9 cellular contexts compared by ENCODE assay signal in genomic region chr2:237868631-237869356, GRCh38. TPM values are rescaled to one million over a fixed set of nuclear protein-coding genes. Genes with fewer than 3 reads are reported as not detected.
DNase-seq lines count a peak whose midpoint lies in the region; ATAC-seq and TF ChIP-seq lines count a peak whose summit lies in the region.
"Had no signal": no experiment of that assay in that cellular context is flagged by ENCODE, and none has a peak within 500 bp of the region (broad histone marks: within the 10 kb centered on the region; RNA-seq: fewer than 3 reads in every experiment).

No MANE protein-coding gene starts in this region.

- H3K79me2 ChIP-seq in GM23338 (replicated peaks; ENCODE audit: insufficient read depth) (no peaks in the 10 kb centered on the region), fibroblast of lung (ENCODE audit: control insufficient read depth, insufficient read depth, low read length) (no peaks in the 10 kb centered on the region), PC-3 (ENCODE audit: low read length) (peaks cover 89% of the 10 kb centered on the region)

- H3K36me3 Mint-ChIP-seq in GM23338 (ENCODE audit: low read depth): no peaks in the 10 kb centered on the region; the same call in 2 of the 3 replicates
- H3K36me3 Mint-ChIP-seq: mesothelial cell of epicardium had no signal

- peaks cover 2% of the 10 kb centered on the region; the same call in 1 of the 3 replicates for H3K9me3 Mint-ChIP-seq in GM23338
- H3K9me3 Mint-ChIP-seq: mesothelial cell of epicardium had no signal

- H3K27me3 Mint-ChIP-seq in GM23338 (ENCODE audit: insufficient read depth, low read depth, poor library complexity): peaks cover 9% of the 10 kb centered on the region

- H3K9ac ChIP-seq in fibroblast of lung (ENCODE audit: insufficient read depth, low read length) (no peak overlapping the region), PC-3 (ENCODE audit: low read length) (no peak overlapping the region)

- H2AFZ ChIP-seq in GM23338 (no peak overlapping the region), fibroblast of lung (ENCODE audit: low read length) (no peak overlapping the region), PC-3 (ENCODE audit: low read length) (no peak overlapping the region)

- no peak overlapping the region for H3K27ac ChIP-seq in GM23338 (ENCODE audit: low read depth)
- H3K27ac ChIP-seq in fibroblast of lung (ENCODE audit: insufficient read depth, low read length): no peak overlapping the region
- no peak overlapping the region for H3K27ac ChIP-seq in A673 (ENCODE audit: low read depth, low read length, poor library complexity, severe bottlenecking)
- H3K27ac ChIP-seq in PC-3 (ENCODE audit: low read length): no peak overlapping the region

- no peak overlapping the region for H3K4me2 ChIP-seq in GM23338
- H3K4me2 ChIP-seq in fibroblast of lung (ENCODE audit: extremely low read depth, insufficient read depth, low read length): no peak overlapping the region
- no peak overlapping the region for H3K4me2 ChIP-seq in PC-3 (ENCODE audit: low read length)

- H3K36me3 ChIP-seq in GM23338 (ENCODE audit: insufficient read depth) (no peaks in the 10 kb centered on the region), fibroblast of lung (ENCODE audit: control insufficient read depth, insufficient read depth, low read length) (no peaks in the 10 kb centered on the region), A673 (ENCODE audit: insufficient read depth, low read length, poor library complexity, severe bottlenecking) (no peaks in the 10 kb centered on the region), PC-3 (ENCODE audit: low read depth, low read length) (no peaks in the 10 kb centered on the region)

- TF ChIP-seq CTCF in GM23338 (conservative IDR thresholded peaks at IDR 0.05; ENCODE audit: low read depth in 2 of 2) (no peak), fibroblast of lung (conservative IDR thresholded peaks at IDR 0.05 in 1 of 2, IDR thresholded peaks at IDR 0.05 in 1 of 2; ENCODE audit: low read depth in 1 of 2, low read length in 2 of 2) (no peak), A673 (conservative IDR thresholded peaks at IDR 0.05; ENCODE audit: low read depth, low read length) (no peak), PC-3 (conservative IDR thresholded peaks at IDR 0.05; ENCODE audit: low read depth, low read length) (no peak)

- H3K9me2 ChIP-seq in GM23338 (ENCODE audit: insufficient read depth) (no peaks in the 10 kb centered on the region), PC-3 (replicated peaks; ENCODE audit: low read length) (no peaks in the 10 kb centered on the region)

- H3K4me1 ChIP-seq in GM23338 (ENCODE audit: insufficient read depth) (no peaks in the 10 kb centered on the region), fibroblast of lung (ENCODE audit: control insufficient read depth, extremely low read depth, insufficient read depth, low read length) (peaks cover 11% of the 10 kb centered on the region), A673 (ENCODE audit: insufficient read depth, low read length, poor library complexity, severe bottlenecking) (peaks cover 4% of the 10 kb centered on the region), PC-3 (ENCODE audit: insufficient read depth, low read length) (peaks cover 51% of the 10 kb centered on the region)

- intact Hi-C loops in sciatic nerve (cut with DNase I): no loop called here
- intact Hi-C loops in A673 (cut with micrococcal nuclease; ENCODE audit: unreplicated experiment): no loop called here
- intact Hi-C loops in PC-3 (cut with micrococcal nuclease): no loop called here

- BruUV-seq in A673 (replicated peaks; lab: Mats Ljungman, UMichigan) (no TSS peak), PC-3 (replicated peaks; lab: Mats Ljungman, UMichigan) (no TSS peak)

- H4K20me1 ChIP-seq in GM23338 (replicated peaks; ENCODE audit: insufficient read depth) (no peaks in the 10 kb centered on the region), fibroblast of lung (ENCODE audit: control insufficient read depth, extremely low read depth, insufficient read depth, low read length) (no peaks in the 10 kb centered on the region), PC-3 (ENCODE audit: low read length) (no peaks in the 10 kb centered on the region)

- no peaks in the 10 kb centered on the region for H3K27me3 ChIP-seq in GM23338 (ENCODE audit: insufficient read depth)
- H3K27me3 ChIP-seq in fibroblast of lung (ENCODE audit: control insufficient read depth, insufficient read depth, low read length): no peaks in the 10 kb centered on the region
- H3K27me3 ChIP-seq in A673 (replicated peaks; ENCODE audit: insufficient read depth, low read depth, low read length, poor library complexity): no peaks in the 10 kb centered on the region
- H3K27me3 ChIP-seq in PC-3 (ENCODE audit: low read length): no peaks in the 10 kb centered on the region

- DNase-seq in GM23338 (ENCODE audit: low spot score) (no peak), RPMI8226 (peak; percentile 26), fibroblast of lung (ENCODE audit: low read depth in 2 of 2) (peak; percentile 71 to 74), sciatic nerve (ENCODE audit: low spot score) (no peak), A673 (ENCODE audit: low spot score) (no peak), PC-3 (no peak), dedifferentiated amniotic fluid mesenchymal stem cell (ENCODE audit: extremely low spot score) (no peak), NCI-H2227 treated with DMSO at 0.1 percent for 48 hours (lab: John Stamatoyannopoulos, UW) (no peak)

- H3F3A ChIP-seq in GM23338 (replicated peaks; ENCODE audit: low read depth) (no peaks in the 10 kb centered on the region), PC-3 (ENCODE audit: low read length, unreplicated experiment) (no peaks in the 10 kb centered on the region)

- POLR2A ChIA-PET in A673 (lab: Charles Lee; ENCODE audit: low non-redundant PET) (no interaction called here), PC-3 (lab: Charles Lee; ENCODE audit: unreplicated experiment) (no interaction called here)

- H3K9me3 ChIP-seq in fibroblast of lung (ENCODE audit: control insufficient read depth, insufficient read depth, low read depth, low read length): no peaks in the 10 kb centered on the region
- no peaks in the 10 kb centered on the region for H3K9me3 ChIP-seq in A673 (ENCODE audit: low read depth, low read length, poor library complexity, severe bottlenecking)
- no peaks in the 10 kb centered on the region for H3K9me3 ChIP-seq in PC-3 (ENCODE audit: low read length)

- ATAC-seq in GM23338: no peak
- peak; percentile 65 for ATAC-seq in sciatic nerve
- no peak for ATAC-seq in PC-3

- no peak overlapping the region for H3K4me3 Mint-ChIP-seq in GM23338
- H3K4me3 Mint-ChIP-seq: mesothelial cell of epicardium had no signal

- no peak overlapping the region for H3K4me3 ChIP-seq in GM23338
- no peak overlapping the region for H3K4me3 ChIP-seq in fibroblast of lung (replicated peaks in 1 of 4; ENCODE audit: control extremely low read depth in 1 of 4, insufficient read depth in 1 of 4, low read depth in 3 of 4, low read length in 4 of 4)
- no peak overlapping the region for H3K4me3 ChIP-seq in A673 (ENCODE audit: low read depth, low read length, poor library complexity, severe bottlenecking)
- H3K4me3 ChIP-seq in PC-3 (ENCODE audit: low read length): no peak overlapping the region

- peak overlapping the region; percentile 15; the same call in 1 of the 2 replicates for H3K27ac Mint-ChIP-seq in GM23338
- H3K27ac Mint-ChIP-seq: mesothelial cell of epicardium had no signal

- CTCF ChIA-PET in A673 (lab: Charles Lee): no interaction called here
- CTCF ChIA-PET in PC-3 (lab: Charles Lee): no interaction called here

- H3K4me1 Mint-ChIP-seq in GM23338: peaks cover 17% of the 10 kb centered on the region; the same call in 2 of the 3 replicates

TF ChIP-seq in GM23338, 12 proteins besides CTCF, POLR2A, EP300 and RAD21:
- TF ChIP-seq STAT1 (IDR thresholded peaks at IDR 0.05; ENCODE audit: unreplicated experiment): no peak
- TF ChIP-seq ZNF114 (CRISPR knock-in tag; IDR thresholded peaks at IDR 0.05): no peak

RNA-seq across cellular contexts. Expression of gene RAMP1, which starts 9.4 kb away (rescaled TPM):
- total RNA-seq in GM23338 (2014; rRNA removed; shearing (Covaris generic)): 2.7 and 3.3 TPM in 2 replicates
- polyA plus RNA-seq in GM23338 (2016; fragmentation: Nextera tagmentation; extraction: Ambion mirVana) (1.7 and 1.8 TPM in 2 replicates), fibroblast of lung (3.2 and 3.3 TPM in 2 replicates)
- total RNA-seq in fibroblast of lung (16.0 and 16.4 TPM in 2 replicates), sciatic nerve (26.3 TPM), A673 (2021) (22.0 and 24.8 TPM in 2 replicates), PC-3 (2014; rRNA removed) (210 and 248 TPM in 2 replicates)
- 7.1 and 11.1 TPM in 2 replicates for polyA plus RNA-seq in fibroblast of lung (2012)
- 1.6 and 3.4 TPM in 2 replicates for polyA minus RNA-seq in fibroblast of lung (ENCODE audit: low replicate concordance)

Comparison
In these comparisons a context has a peak if more than half of its experiments do, and no peak if none do; other contexts are left out.
1. DNase-seq: peak in RPMI8226 (single experiment) and fibroblast of lung (2 of 2); none in GM23338 (single experiment), sciatic nerve (single experiment), A673 (single experiment), PC-3 (single experiment), dedifferentiated amniotic fluid mesenchymal stem cell (single experiment) and NCI-H2227 treated with DMSO at 0.1 percent for 48 hours (single experiment).